In genomic region chr3:159832024-159832423, GRCh38 we compare ENCODE assay signal across 13 cellular contexts. TPM values are rescaled to one million over a fixed set of nuclear protein-coding genes. Genes with fewer than 3 reads are reported as not detected.
A peak's percentile ranks its signal among the peaks of the same experiment; 100 is the strongest.
DNase-seq lines count a peak whose midpoint lies in the region; ATAC-seq and TF ChIP-seq lines count a peak whose summit lies in the region.
"Had no signal": no experiment of that assay in that cellular context is flagged by ENCODE, and none has a peak within 500 bp of the region (broad histone marks: within the 10 kb centered on the region; RNA-seq: fewer than 3 reads in every experiment).

No MANE protein-coding gene starts in this region.

- no peak overlapping the region for H3K4me3 Mint-ChIP-seq in activated B cell treated with CpG ODN at 0.5 μM for 24 hours
- no peak overlapping the region for H3K4me3 Mint-ChIP-seq in activated CD4-positive, alpha-beta T cell treated with anti-CD3 and anti-CD28 coated beads, Interleukin-2, amount 10 ng/mL, durations not matched to agents 24 days and 14 days

- H3K27me3 ChIP-seq in gastrocnemius medialis: no peaks in the 10 kb centered on the region
- H3K27me3 ChIP-seq: testis had no signal

- TF ChIP-seq POLR2A in gastrocnemius medialis (IDR thresholded peaks at IDR 0.05): no peak

- CTCF ChIA-PET in activated B cell treated with CpG ODN at 0.5 μM for 24 hours (lab: Charles Lee): interaction anchor here (0.8 kb wide), 1 partner anchor 19 kb away, joined by 3 read pairs; no protein-coding TSS in a partner anchor

- no peaks in the 10 kb centered on the region for H3K36me3 Mint-ChIP-seq in activated B cell treated with CpG ODN at 0.5 μM for 24 hours (ENCODE audit: low read depth)
- no peaks in the 10 kb centered on the region for H3K36me3 Mint-ChIP-seq in activated CD4-positive, alpha-beta T cell treated with anti-CD3 and anti-CD28 coated beads, Interleukin-2, amount 10 ng/mL, durations not matched to agents 24 days and 14 days (ENCODE audit: low read depth)

- intact Hi-C loops in activated B cell treated with CpG ODN at 0.5 μM for 24 hours (cut with micrococcal nuclease): loop anchor here (5.0 kb wide), 1 partner anchor 570 kb away; no protein-coding TSS in a partner anchor
- intact Hi-C loops in gastrocnemius medialis (cut with DNase I; ENCODE audit: low total_unique reads): no loop called here
- intact Hi-C loops in activated CD4-positive, alpha-beta T cell treated with anti-CD3 and anti-CD28 coated beads, Interleukin-2, amount 10 ng/mL, durations not matched to agents 24 days and 14 days (cut with micrococcal nuclease): no loop called here

- H3K27ac ChIP-seq in gastrocnemius medialis: peak overlapping the region in 2 of 4 donors; percentile 81 to 84
- H3K27ac ChIP-seq: testis had no signal

- H3K4me1 Mint-ChIP-seq in activated B cell treated with CpG ODN at 0.5 μM for 24 hours: peaks cover 4% of the 10 kb centered on the region
- H3K4me1 Mint-ChIP-seq in activated CD4-positive, alpha-beta T cell treated with anti-CD3 and anti-CD28 coated beads, Interleukin-2, amount 10 ng/mL, durations not matched to agents 24 days and 14 days: no peaks in the 10 kb centered on the region

- peaks cover 33 to 41% of the 10 kb centered on the region in 2 donors for H3K4me1 ChIP-seq in gastrocnemius medialis
- H3K4me1 ChIP-seq: testis had no signal

- no peaks in the 10 kb centered on the region for H3K9me3 ChIP-seq in gastrocnemius medialis
- H3K9me3 ChIP-seq: testis had no signal

- H3K9me3 Mint-ChIP-seq in activated B cell treated with CpG ODN at 0.5 μM for 24 hours: no peaks in the 10 kb centered on the region
- H3K9me3 Mint-ChIP-seq in activated CD4-positive, alpha-beta T cell treated with anti-CD3 and anti-CD28 coated beads, Interleukin-2, amount 10 ng/mL, durations not matched to agents 24 days and 14 days: no peaks in the 10 kb centered on the region

- no peak for TF ChIP-seq CTCF in activated B cell treated with CpG ODN at 0.5 μM for 24 hours (IDR thresholded peaks at IDR 0.05)
- no peak for TF ChIP-seq CTCF in gastrocnemius medialis (IDR thresholded peaks at IDR 0.05 in 4 of 5, conservative IDR thresholded peaks at IDR 0.05 in 1 of 5)
- no peak for TF ChIP-seq CTCF in foreskin fibroblast (IDR thresholded peaks at IDR 0.05; ENCODE audit: low read depth, low read length)

- ATAC-seq in GM18867 (IDR thresholded peaks at IDR 0.05; ENCODE audit: unreplicated experiment) (peak; percentile 91), GM21786 (IDR thresholded peaks at IDR 0.05; ENCODE audit: unreplicated experiment) (peak; percentile 95), HG03457 (IDR thresholded peaks at IDR 0.05; ENCODE audit: unreplicated experiment) (peak; percentile 87), activated B cell treated with CpG ODN at 0.5 μM for 24 hours (ENCODE audit: low read depth) (peak; percentile 83), gastrocnemius medialis (no peak)
- ATAC-seq: activated CD4-positive, CD25-positive, alpha-beta regulatory T cell treated with anti-CD3 and anti-CD28 coated beads, Interleukin-2, amount 50 U/mL, for 24 hours had no signal

- no peak overlapping the region for H3K27ac Mint-ChIP-seq in activated B cell treated with CpG ODN at 0.5 μM for 24 hours
- H3K27ac Mint-ChIP-seq in activated CD4-positive, alpha-beta T cell treated with anti-CD3 and anti-CD28 coated beads, Interleukin-2, amount 10 ng/mL, durations not matched to agents 24 days and 14 days: no peak overlapping the region

- POLR2A ChIA-PET in activated B cell treated with CpG ODN at 0.5 μM for 24 hours (lab: Charles Lee): no interaction called here

- in situ Hi-C loops in gastrocnemius medialis (cut with MboI; ENCODE audit: low sequenced_read_pairs in 4 of 4): no loop called here

- no peaks in the 10 kb centered on the region for H3K27me3 Mint-ChIP-seq in activated B cell treated with CpG ODN at 0.5 μM for 24 hours
- H3K27me3 Mint-ChIP-seq in activated CD4-positive, alpha-beta T cell treated with anti-CD3 and anti-CD28 coated beads, Interleukin-2, amount 10 ng/mL, durations not matched to agents 24 days and 14 days: peaks cover 5% of the 10 kb centered on the region

- no peak for DNase-seq in activated B cell treated with CpG ODN at 0.5 μM for 24 hours
- no peak for DNase-seq in gastrocnemius medialis
- no peak for DNase-seq in activated effector memory CD4-positive, alpha-beta T cell treated with Interleukin-2 at 50 U/mL for 16 hours
- no peak for DNase-seq in activated CD4-positive, alpha-beta T cell treated with anti-CD3 and anti-CD28 coated beads, Interleukin-2, amount 10 ng/mL, durations not matched to agents 24 days and 14 days
- no peak for DNase-seq in foreskin fibroblast
- DNase-seq: EL; NK-92 treated with Interleukin-12 subunit alpha and Interleukin-12 subunit beta, amount 100 ng/mL, for 24 hours; stimulated activated CD4-positive, alpha-beta T cell treated with anti-CD3 and anti-CD28 coated beads, Interleukin-12 subunit alpha, Interleukin-12 subunit beta, amount 100 ng/mL, for 4 hours; testis had no signal

- H3K4me3 ChIP-seq in gastrocnemius medialis (no peak overlapping the region), foreskin fibroblast (ENCODE audit: low read depth in 1 of 2, low read length in 2 of 2) (no peak overlapping the region)
- H3K4me3 ChIP-seq: testis had no signal

- no peaks in the 10 kb centered on the region for H3K36me3 ChIP-seq in gastrocnemius medialis

RNA-seq across cellular contexts. Expression of gene SCHIP1, which starts 7.6 kb away (rescaled TPM):
- total RNA-seq in activated B cell treated with CpG ODN at 0.5 μM for 24 hours (0.07 TPM in 1 of 2 replicates, not detected in the other), gastrocnemius medialis (100 to 1,000 TPM in 1 of 4 donors, 10 to 100 TPM in 3; 36.8 to 325 (median 85.6) TPM)
- total RNA-seq in activated CD4-positive, alpha-beta T cell treated with anti-CD3 and anti-CD28 coated beads, Interleukin-2, amount 10 ng/mL, durations not matched to agents 24 days and 14 days: 0.05 TPM in 1 of 2 replicates, not detected in the other

Comparison
In these comparisons a context has a peak if more than half of its experiments do, and no peak if none do; other contexts are left out.
1. ATAC-seq: peak in GM18867 (single experiment), GM21786 (single experiment), HG03457 (single experiment) and activated B cell treated with CpG ODN at 0.5 μM for 24 hours (single experiment); none in gastrocnemius medialis (0 of 2).
2. RNA of gene SCHIP1, which starts 7.6 kb away (total RNA-seq): 36.8 to 325 TPM in gastrocnemius medialis; 0.07 TPM in activated B cell treated with CpG ODN at 0.5 μM for 24 hours and 0.05 TPM in activated CD4-positive, alpha-beta T cell treated with anti-CD3 and anti-CD28 coated beads, Interleukin-2, amount 10 ng/mL, durations not matched to agents 24 days and 14 days; every median in the first group is over 10 times any median in the second.